21 cellular contexts compared by ENCODE assay signal in genomic region chr6:95572098-95572497, GRCh38. TPM values are rescaled to one million over a fixed set of nuclear protein-coding genes. Genes with fewer than 3 reads are reported as not detected.
A peak's percentile ranks its signal among the peaks of the same experiment; 100 is the strongest.
DNase-seq lines count a peak whose midpoint lies in the region; ATAC-seq, FAIRE-seq and TF ChIP-seq lines count a peak whose summit lies in the region.
"Had no signal": no experiment of that assay in that cellular context is flagged by ENCODE, and none has a peak within 500 bp of the region (broad histone marks: within the 10 kb centered on the region; RNA-seq: fewer than 3 reads in every experiment).

No MANE protein-coding gene starts in this region.

- no peak overlapping the region for H3K4me3 Mint-ChIP-seq in activated CD4-positive, alpha-beta T cell treated with anti-CD3 and anti-CD28 coated beads for 36 hours
- no peak overlapping the region for H3K4me3 Mint-ChIP-seq in activated T-helper 17 cell treated with anti-CD3 and anti-CD28 coated beads, Interleukin-2, amount 50 U/mL, for 72 hours
- H3K4me3 Mint-ChIP-seq in type B pancreatic cell = no peak overlapping the region
- H3K4me3 Mint-ChIP-seq: activated naive CD4-positive, alpha-beta T cell treated with anti-CD3 and anti-CD28 coated beads, Interleukin-2, amount 50 U/mL, for 24 hours; effector memory CD8-positive, alpha-beta T cell; WTC11 had no signal

- H3K27ac Mint-ChIP-seq in activated CD4-positive, alpha-beta T cell treated with anti-CD3 and anti-CD28 coated beads for 36 hours = no peak overlapping the region
- no peak overlapping the region for H3K27ac Mint-ChIP-seq in activated T-helper 17 cell treated with anti-CD3 and anti-CD28 coated beads, Interleukin-2, amount 50 U/mL, for 72 hours
- H3K27ac Mint-ChIP-seq in type B pancreatic cell = peak overlapping the region; percentile 61
- H3K27ac Mint-ChIP-seq: activated naive CD4-positive, alpha-beta T cell treated with anti-CD3 and anti-CD28 coated beads, Interleukin-2, amount 50 U/mL, for 24 hours; effector memory CD8-positive, alpha-beta T cell had no signal

- peaks cover 6% of the 10 kb centered on the region for H3K36me3 Mint-ChIP-seq in activated CD4-positive, alpha-beta T cell treated with anti-CD3 and anti-CD28 coated beads for 36 hours (ENCODE audit: low read depth)
- peaks cover 3% of the 10 kb centered on the region for H3K36me3 Mint-ChIP-seq in activated T-helper 17 cell treated with anti-CD3 and anti-CD28 coated beads, Interleukin-2, amount 50 U/mL, for 72 hours (ENCODE audit: low read depth)
- H3K36me3 Mint-ChIP-seq in type B pancreatic cell = no peaks in the 10 kb centered on the region
- H3K36me3 Mint-ChIP-seq: WTC11 had no signal

- CTCF ChIA-PET in activated CD4-positive, alpha-beta T cell treated with anti-CD3 and anti-CD28 coated beads for 36 hours (lab: Charles Lee) = no interaction called here

- TF ChIP-seq CTCF in type B pancreatic cell (conservative IDR thresholded peaks at IDR 0.05) = no peak
- TF ChIP-seq CTCF in D721Med (IDR thresholded peaks at IDR 0.05; ENCODE audit: insufficient read depth, missing control alignments) = no peak

- intact Hi-C loops in activated CD4-positive, alpha-beta T cell treated with anti-CD3 and anti-CD28 coated beads for 36 hours (cut with DNase I, micrococcal nuclease) = loop anchor here in 1 of 2 experiments (10.0 kb wide), 1 partner anchor 1713 kb away; the partner anchor contains the start of gene MMS22L

- H3K4me1 Mint-ChIP-seq in activated CD4-positive, alpha-beta T cell treated with anti-CD3 and anti-CD28 coated beads for 36 hours = peaks cover 24% of the 10 kb centered on the region
- H3K4me1 Mint-ChIP-seq in activated T-helper 17 cell treated with anti-CD3 and anti-CD28 coated beads, Interleukin-2, amount 50 U/mL, for 72 hours = peaks cover 19% of the 10 kb centered on the region
- no peaks in the 10 kb centered on the region for H3K4me1 Mint-ChIP-seq in type B pancreatic cell (ENCODE audit: unreplicated experiment)

- H3K9me3 Mint-ChIP-seq in activated CD4-positive, alpha-beta T cell treated with anti-CD3 and anti-CD28 coated beads for 36 hours (ENCODE audit: low read depth) = no peaks in the 10 kb centered on the region
- no peaks in the 10 kb centered on the region for H3K9me3 Mint-ChIP-seq in activated T-helper 17 cell treated with anti-CD3 and anti-CD28 coated beads, Interleukin-2, amount 50 U/mL, for 72 hours
- H3K9me3 Mint-ChIP-seq in type B pancreatic cell = no peaks in the 10 kb centered on the region
- H3K9me3 Mint-ChIP-seq: activated naive CD4-positive, alpha-beta T cell treated with anti-CD3 and anti-CD28 coated beads, Interleukin-2, amount 50 U/mL, for 24 hours; effector memory CD8-positive, alpha-beta T cell; WTC11 had no signal

- no peaks in the 10 kb centered on the region for H3K27me3 Mint-ChIP-seq in activated CD4-positive, alpha-beta T cell treated with anti-CD3 and anti-CD28 coated beads for 36 hours
- H3K27me3 Mint-ChIP-seq in activated T-helper 17 cell treated with anti-CD3 and anti-CD28 coated beads, Interleukin-2, amount 50 U/mL, for 72 hours = no peaks in the 10 kb centered on the region
- H3K27me3 Mint-ChIP-seq in type B pancreatic cell = no peaks in the 10 kb centered on the region
- H3K27me3 Mint-ChIP-seq: activated naive CD4-positive, alpha-beta T cell treated with anti-CD3 and anti-CD28 coated beads, Interleukin-2, amount 50 U/mL, for 24 hours; effector memory CD8-positive, alpha-beta T cell had no signal

- ATAC-seq in activated CD4-positive, alpha-beta T cell treated with anti-CD3 and anti-CD28 coated beads for 36 hours = peak; percentile 62
- ATAC-seq in activated T-helper 17 cell treated with anti-CD3 and anti-CD28 coated beads, Interleukin-2, amount 50 U/mL, for 72 hours (replicated peaks) = peak; percentile 45
- ATAC-seq: effector memory CD8-positive, alpha-beta T cell; right lobe of liver; WTC11 had no signal

- POLR2A ChIA-PET in activated CD4-positive, alpha-beta T cell treated with anti-CD3 and anti-CD28 coated beads for 36 hours (lab: Charles Lee) = no interaction called here

- FAIRE-seq in D721Med (lab: Jason Lieb, UNC) = no peak
- FAIRE-seq: A204.1, frontal cortex, G401.6 had no signal

- no peak for DNase-seq in activated CD4-positive, alpha-beta T cell treated with anti-CD3 and anti-CD28 coated beads for 36 hours
- DNase-seq in activated CD4-positive, alpha-beta T cell treated with anti-CD3 and anti-CD28 coated beads for 48 hours = no peak
- DNase-seq in NCI-H69 (lab: John Stamatoyannopoulos, UW) = peak; percentile 19
- no peak for DNase-seq in type B pancreatic cell (ENCODE audit: extremely low spot score, unreplicated experiment)
- no peak for DNase-seq in D721Med (ENCODE audit: insufficient read length, low spot score)
- DNase-seq in cerebellar nuclear complex (lab: John Stamatoyannopoulos, UW) = no peak
- no peak for DNase-seq in superior temporal gyrus (ENCODE audit: extremely low spot score)
- DNase-seq: activated CD8-positive, alpha-beta memory T cell treated with anti-CD3 and anti-CD28 coated beads, Interleukin-2, amount 50 U/mL, for 48 hours; effector memory CD8-positive, alpha-beta T cell; mesenchymal stem cell; NCI-H2081 treated with DMSO at 0.1 percent for 48 hours; NCI-H82; right lobe of liver; stimulated activated CD4-positive, alpha-beta T cell treated with anti-CD3 and anti-CD28 coated beads, Interleukin-2, amount 100 ng/mL, for 48 hours; transverse colon had no signal

RNA-seq across cellular contexts. Expression of gene MANEA, which starts 5.2 kb away (rescaled TPM):
- total RNA-seq in activated CD4-positive, alpha-beta T cell treated with anti-CD3 and anti-CD28 coated beads for 36 hours = 10 to 100 TPM; 19.6 to 22.4 TPM
- 10 to 100 TPM; 13.4 to 18.6 TPM for total RNA-seq in activated T-helper 17 cell treated with anti-CD3 and anti-CD28 coated beads, Interleukin-2, amount 50 U/mL, for 72 hours
- 8.8 and 15.5 TPM in 2 replicates for total RNA-seq in type B pancreatic cell (ENCODE audit: low replicate concordance)
